ENCODE assay signal across 19 cellular contexts in genomic region chr18:24868760-24869237, GRCh38.
DNase-seq lines count a peak whose midpoint lies in the region; TF ChIP-seq lines count a peak whose summit lies in the region.
"Had no signal": no experiment of that assay in that cellular context is flagged by ENCODE, and none has a peak within 500 bp of the region (broad histone marks: within the 10 kb centered on the region; RNA-seq: fewer than 3 reads in every experiment).

No MANE protein-coding gene starts in this region.

- no peak for TF ChIP-seq CTCF in nephron progenitor cell (IDR thresholded peaks at IDR 0.05)

- no peak overlapping the region for H3K4me3 Mint-ChIP-seq in nephron progenitor cell
- H3K4me3 Mint-ChIP-seq: activated CD4-positive, alpha-beta T cell treated with anti-CD3 and anti-CD28 coated beads for 36 hours; activated naive CD4-positive, alpha-beta T cell treated with anti-CD3 and anti-CD28 coated beads, Interleukin-2, amount 50 U/mL, for 24 hours; nephron had no signal

- no peaks in the 10 kb centered on the region for H3K27me3 Mint-ChIP-seq in nephron progenitor cell (ENCODE audit: low read depth, poor library complexity)
- H3K27me3 Mint-ChIP-seq: activated CD4-positive, alpha-beta T cell treated with anti-CD3 and anti-CD28 coated beads for 36 hours had no signal

- peaks cover 6% of the 10 kb centered on the region for H3K9me3 Mint-ChIP-seq in nephron progenitor cell
- H3K9me3 Mint-ChIP-seq: nephron had no signal

- H3K4me3 ChIP-seq in H7 (ENCODE audit: insufficient read depth, low read depth, low read length) = no peak overlapping the region

- H3K27ac Mint-ChIP-seq in nephron progenitor cell = peak overlapping the region; percentile 55
- H3K27ac Mint-ChIP-seq: activated CD4-positive, alpha-beta T cell treated with anti-CD3 and anti-CD28 coated beads for 36 hours; activated naive CD4-positive, alpha-beta T cell treated with anti-CD3 and anti-CD28 coated beads, Interleukin-2, amount 50 U/mL, for 24 hours; nephron had no signal

- peaks cover 4% of the 10 kb centered on the region for H3K36me3 Mint-ChIP-seq in nephron progenitor cell (ENCODE audit: low read depth)
- H3K36me3 Mint-ChIP-seq: activated naive CD4-positive, alpha-beta T cell treated with anti-CD3 and anti-CD28 coated beads, Interleukin-2, amount 50 U/mL, for 24 hours had no signal

- H3K36me3 ChIP-seq in H7 (replicated peaks; ENCODE audit: control insufficient read depth, insufficient read depth, low read length) = no peaks in the 10 kb centered on the region

- peaks cover 40% of the 10 kb centered on the region for H3K4me1 Mint-ChIP-seq in nephron progenitor cell
- H3K4me1 Mint-ChIP-seq: activated CD4-positive, alpha-beta T cell treated with anti-CD3 and anti-CD28 coated beads for 36 hours; activated naive CD4-positive, alpha-beta T cell treated with anti-CD3 and anti-CD28 coated beads, Interleukin-2, amount 50 U/mL, for 24 hours had no signal

- DNase-seq in EH (ENCODE audit: low read depth) (peak; percentile 89), HS-5 (ENCODE audit: low read depth) (peak; percentile 38), cerebellar cortex (ENCODE audit: low spot score) (peak; percentile 57), nephron progenitor cell (no peak), DMS153 (lab: John Stamatoyannopoulos, UW) (no peak), mucosa of gallbladder (ENCODE audit: low spot score) (no peak), H7 (no peak), NCI-H345 treated with DMSO at 0.1 percent for 48 hours (lab: John Stamatoyannopoulos, UW; ENCODE audit: unreplicated experiment) (no peak)
- DNase-seq: activated CD4-positive, alpha-beta T cell treated with anti-CD3 and anti-CD28 coated beads for 36 hours; activated T-cell treated with anti-CD3 and anti-CD28 coated beads for 4 hours; C1 segment of cervical spinal cord; NCI-H1105; NCI-H2171; retina; SHP77; stimulated activated CD4-positive, alpha-beta T cell treated with anti-CD3 and anti-CD28 coated beads, Interleukin-2, amount 100 ng/mL, for 48 hours; T-helper 9 cell had no signal

- no peaks in the 10 kb centered on the region for H3K27me3 ChIP-seq in H7 (ENCODE audit: control insufficient read depth, insufficient read depth, low read length)

Comparison
In these comparisons a context has a peak if more than half of its experiments do, and no peak if none do; other contexts are left out.
1. DNase-seq: peak in EH (single experiment), HS-5 (single experiment) and cerebellar cortex (single experiment); none in nephron progenitor cell (single experiment), DMS153 (single experiment), mucosa of gallbladder (single experiment), H7 (single experiment) and NCI-H345 treated with DMSO at 0.1 percent for 48 hours (single experiment).